21 cellular contexts compared by ENCODE assay signal in the genomic region with DNA sequence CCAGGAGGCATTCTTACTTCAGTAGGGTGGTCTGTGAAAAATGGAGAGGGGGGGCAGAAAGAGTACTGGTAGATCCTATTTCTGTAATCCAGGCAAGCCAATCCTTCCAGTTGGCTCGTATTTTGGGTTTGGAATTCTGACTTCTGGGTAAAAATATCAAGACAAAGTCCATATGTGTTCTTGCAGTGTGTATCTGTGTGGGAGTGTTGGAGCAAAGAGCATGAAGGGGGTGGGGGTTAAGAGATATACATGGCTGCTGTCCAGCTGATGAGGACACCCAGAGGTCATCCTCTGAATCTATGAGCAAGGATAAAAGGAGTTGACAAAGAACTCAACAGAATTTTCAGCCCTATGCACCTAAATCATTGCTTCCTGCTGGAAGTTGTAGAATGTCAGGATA.
"Had no signal": no experiment of that assay in that cellular context is flagged by ENCODE, and none has a peak within 500 bp of the region (broad histone marks: within the 10 kb centered on the region; RNA-seq: fewer than 3 reads in every experiment).

No MANE protein-coding gene starts in this region.

- H3K27ac Mint-ChIP-seq: immature natural killer cell; naive thymus-derived CD8-positive, alpha-beta T cell; progenitor cell of endocrine pancreas; stimulated activated effector memory CD8-positive, alpha-beta T cell treated with anti-CD3 and anti-CD28 coated beads, Interleukin-12 subunit alpha, Interleukin-12 subunit beta, amount 100 ng/mL, for 72 hours; stimulated activated naive CD8-positive, alpha-beta T cell treated with anti-CD3 and anti-CD28 coated beads, Interleukin-15, Interleukin-2, amounts not matched to agents 100 ng/mL and 50 ng/mL, for 24 hours had no signal

- H3K4me1 Mint-ChIP-seq: immature natural killer cell; naive thymus-derived CD8-positive, alpha-beta T cell; stimulated activated effector memory CD8-positive, alpha-beta T cell treated with anti-CD3 and anti-CD28 coated beads, Interleukin-12 subunit alpha, Interleukin-12 subunit beta, amount 100 ng/mL, for 72 hours had no signal

- H3K27me3 ChIP-seq: colonic mucosa, esophagus squamous epithelium, pancreas, tibial artery, upper lobe of left lung, uterus had no signal

- H3K9me3 ChIP-seq: colonic mucosa, esophagus squamous epithelium, pancreas, tibial artery, upper lobe of left lung, uterus had no signal

- H3K27ac ChIP-seq: colonic mucosa, esophagus squamous epithelium, foreskin keratinocyte, pancreas, tibial artery, upper lobe of left lung, uterus had no signal

- H3K4me1 ChIP-seq: colonic mucosa, esophagus squamous epithelium, foreskin keratinocyte, pancreas, tibial artery, upper lobe of left lung, uterus had no signal

- H3K4me3 Mint-ChIP-seq: immature natural killer cell; naive thymus-derived CD8-positive, alpha-beta T cell; neural crest cell; stimulated activated effector memory CD8-positive, alpha-beta T cell treated with anti-CD3 and anti-CD28 coated beads, Interleukin-12 subunit alpha, Interleukin-12 subunit beta, amount 100 ng/mL, for 72 hours; stimulated activated naive CD8-positive, alpha-beta T cell treated with anti-CD3 and anti-CD28 coated beads, Interleukin-15, Interleukin-2, amounts not matched to agents 100 ng/mL and 50 ng/mL, for 24 hours had no signal

- ATAC-seq: foreskin keratinocyte; left ventricle myocardium superior; naive thymus-derived CD8-positive, alpha-beta T cell; pancreas; right cardiac atrium; stimulated activated effector memory CD8-positive, alpha-beta T cell treated with anti-CD3 and anti-CD28 coated beads, Interleukin-12 subunit alpha, Interleukin-12 subunit beta, amount 100 ng/mL, for 72 hours had no signal

- H3K36me3 ChIP-seq: colonic mucosa, esophagus squamous epithelium, pancreas, tibial artery, upper lobe of left lung, uterus had no signal

- DNase-seq: colonic mucosa; dermis blood vessel endothelial cell; esophagus squamous epithelium; foreskin keratinocyte; immature natural killer cell; left ventricle myocardium superior; mesendoderm; naive thymus-derived CD8-positive, alpha-beta T cell; occipital lobe; pancreas; right cardiac atrium; stimulated activated CD4-positive, alpha-beta T cell treated with anti-CD3 and anti-CD28 coated beads, Interleukin-4, amount 100 ng/mL, for 1 hour; stimulated activated CD8-positive, alpha-beta memory T cell treated with anti-CD3 and anti-CD28 coated beads, Interleukin-4, amount 100 ng/mL, for 48 hours; tibial artery; upper lobe of left lung; uterus had no signal

- H3K27me3 Mint-ChIP-seq: naive thymus-derived CD8-positive, alpha-beta T cell; progenitor cell of endocrine pancreas; stimulated activated naive CD8-positive, alpha-beta T cell treated with anti-CD3 and anti-CD28 coated beads, Interleukin-15, Interleukin-2, amounts not matched to agents 100 ng/mL and 50 ng/mL, for 24 hours had no signal

- H3K9me3 Mint-ChIP-seq: neural crest cell had no signal

- H3K36me3 Mint-ChIP-seq: immature natural killer cell; naive thymus-derived CD8-positive, alpha-beta T cell; stimulated activated effector memory CD8-positive, alpha-beta T cell treated with anti-CD3 and anti-CD28 coated beads, Interleukin-12 subunit alpha, Interleukin-12 subunit beta, amount 100 ng/mL, for 72 hours had no signal

- H3K4me3 ChIP-seq: colonic mucosa, esophagus squamous epithelium, pancreas, smooth muscle cell, tibial artery, upper lobe of left lung, uterus had no signal
